Comparison of ENCODE assay signal across 8 cellular contexts in genomic region chr6:161168281-161168891, GRCh38.
DNase-seq lines count a peak whose midpoint lies in the region; ATAC-seq and TF ChIP-seq lines count a peak whose summit lies in the region.

No MANE protein-coding gene starts in this region.

- no peak overlapping the region for H3K4me3 ChIP-seq in epithelial cell of proximal tubule (ENCODE audit: low read depth, low read length)

- no peak for ATAC-seq in HG02885 (IDR thresholded peaks at IDR 0.05; ENCODE audit: poor library complexity, unreplicated experiment)
- ATAC-seq in GM21737 (IDR thresholded peaks at IDR 0.05; ENCODE audit: unreplicated experiment) = no peak

- no peak for TF ChIP-seq CTCF in epithelial cell of proximal tubule (conservative IDR thresholded peaks at IDR 0.05; ENCODE audit: low read depth, low read length)

- DNase-seq in H4 (ENCODE audit: low spot score) (peak; percentile 68), NCI-H69 (lab: John Stamatoyannopoulos, UW) (peak; percentile 100), epithelial cell of proximal tubule (ENCODE audit: low read depth) (peak; percentile 96), putamen (ENCODE audit: low spot score) (peak; percentile 31), HuH-7.5 (ENCODE audit: low spot score) (no peak)
- no peak for DNase-seq in stimulated activated CD4-positive, alpha-beta T cell treated with anti-CD3 and anti-CD28 coated beads, Interleukin-1b, Interleukin-23, amount 100 ng/mL, for 48 hours

Comparison
In these comparisons a context has a peak if more than half of its experiments do, and no peak if none do; other contexts are left out.
1. DNase-seq: peak in H4 (single experiment), NCI-H69 (single experiment), epithelial cell of proximal tubule (single experiment) and putamen (single experiment); none in HuH-7.5 (single experiment) and stimulated activated CD4-positive, alpha-beta T cell treated with anti-CD3 and anti-CD28 coated beads, Interleukin-1b, Interleukin-23, amount 100 ng/mL, for 48 hours (single experiment).